Comparison of ENCODE assay signal across 37 cellular contexts in genomic region chr12:115078334-115078733, GRCh38.
"Had no signal": no experiment of that assay in that cellular context is flagged by ENCODE, and none has a peak within 500 bp of the region (broad histone marks: within the 10 kb centered on the region; RNA-seq: fewer than 3 reads in every experiment).

No MANE protein-coding gene starts in this region.

- ATAC-seq: activated CD4-positive, alpha-beta T cell treated with anti-CD3 and anti-CD28 coated beads for 36 hours; activated CD4-positive, CD25-positive, alpha-beta regulatory T cell treated with anti-CD3 and anti-CD28 coated beads, Interleukin-2, amount 50 U/mL, for 24 hours; activated CD8-positive, alpha-beta memory T cell treated with anti-CD3 and anti-CD28 coated beads, Interleukin-2, amount 10 ng/mL, durations not matched to agents 7 days and 5 days; activated CD8-positive, alpha-beta T cell treated with anti-CD3 and anti-CD28 coated beads, Interleukin-2, amount 10 ng/mL, durations not matched to agents 7 days and 5 days; activated naive CD8-positive, alpha-beta T cell treated with anti-CD3 and anti-CD28 coated beads, Interleukin-2, amount 50 U/mL, for 24 hours; body of pancreas; T-cell had no signal

- H3K4me3 Mint-ChIP-seq: activated B cell treated with CpG ODN at 0.5 μM for 24 hours; activated CD4-positive, alpha-beta memory T cell treated with anti-CD3 and anti-CD28 coated beads for 36 hours; activated CD4-positive, alpha-beta T cell treated with anti-CD3 and anti-CD28 coated beads for 36 hours; activated CD4-positive, alpha-beta T cell treated with anti-CD3 and anti-CD28 coated beads, Interleukin-2, amount 10 ng/mL, durations not matched to agents 24 days and 14 days; activated CD8-positive, alpha-beta memory T cell treated with anti-CD3 and anti-CD28 coated beads, Interleukin-2, amount 10 ng/mL, durations not matched to agents 7 days and 5 days; activated CD8-positive, alpha-beta T cell treated with anti-CD3 and anti-CD28 coated beads, Interleukin-2, amount 10 ng/mL, durations not matched to agents 7 days and 5 days; activated naive CD4-positive, alpha-beta T cell treated with anti-CD3 and anti-CD28 coated beads for 36 hours; activated naive CD4-positive, alpha-beta T cell treated with anti-CD3 and anti-CD28 coated beads, Interleukin-2, amount 50 U/mL, for 24 hours; activated naive CD8-positive, alpha-beta T cell treated with anti-CD3 and anti-CD28 coated beads for 36 hours; activated naive CD8-positive, alpha-beta T cell treated with anti-CD3 and anti-CD28 coated beads, Interleukin-2, amount 50 U/mL, for 24 hours; activated T-helper 1 cell treated with anti-CD3 and anti-CD28 coated beads, Interleukin-12 subunit alpha, Interleukin-12 subunit beta, Interleukin-2, Interleukin-4 antibody, amounts not matched to agents 30 ng/mL and 10 ng/mL and 1 ng/mL, durations not matched to agents 14 hours and 24 hours and 36 hours; T-cell; T-helper 1 cell treated with Interleukin-12 subunit alpha and Interleukin-12 subunit beta and Interleukin-4 antibody, amounts not matched to agents 30 μg/mL and 1 μg/mL, for 36 hours; T-helper 2 cell treated with Interferon-gamma antibody and Interleukin-4, amounts not matched to agents 5 μg/mL and 100 μg/mL, for 36 hours had no signal

- H3K36me3 Mint-ChIP-seq: activated CD4-positive, alpha-beta memory T cell treated with anti-CD3 and anti-CD28 coated beads for 36 hours; activated CD8-positive, alpha-beta memory T cell treated with anti-CD3 and anti-CD28 coated beads, Interleukin-2, amount 10 ng/mL, durations not matched to agents 7 days and 5 days; activated naive CD4-positive, alpha-beta T cell treated with anti-CD3 and anti-CD28 coated beads, Interleukin-2, amount 50 U/mL, for 24 hours; activated naive CD8-positive, alpha-beta T cell treated with anti-CD3 and anti-CD28 coated beads for 36 hours; T-cell had no signal

- H3K27ac ChIP-seq: adrenal gland, body of pancreas, epithelial cell of prostate, WERI-Rb-1 had no signal

- H3K9me3 ChIP-seq: adrenal gland, body of pancreas had no signal

- FAIRE-seq: colon, endometrium, endothelial cell of umbilical vein, frontal cortex had no signal

- H3K4me3 ChIP-seq: adrenal gland, body of pancreas had no signal

- H3K4me1 Mint-ChIP-seq: activated B cell treated with CpG ODN at 0.5 μM for 24 hours; activated CD4-positive, alpha-beta T cell treated with anti-CD3 and anti-CD28 coated beads for 36 hours; activated CD4-positive, alpha-beta T cell treated with anti-CD3 and anti-CD28 coated beads, Interleukin-2, amount 10 ng/mL, durations not matched to agents 24 days and 14 days; activated CD8-positive, alpha-beta memory T cell treated with anti-CD3 and anti-CD28 coated beads, Interleukin-2, amount 10 ng/mL, durations not matched to agents 7 days and 5 days; activated naive CD4-positive, alpha-beta T cell treated with anti-CD3 and anti-CD28 coated beads, Interleukin-2, amount 50 U/mL, for 24 hours; activated naive CD8-positive, alpha-beta T cell treated with anti-CD3 and anti-CD28 coated beads for 36 hours; activated naive CD8-positive, alpha-beta T cell treated with anti-CD3 and anti-CD28 coated beads, Interleukin-2, amount 50 U/mL, for 24 hours; T-cell had no signal

- H3K9me3 Mint-ChIP-seq: activated naive CD4-positive, alpha-beta T cell treated with anti-CD3 and anti-CD28 coated beads, Interleukin-2, amount 50 U/mL, for 24 hours; activated T-helper 1 cell treated with anti-CD3 and anti-CD28 coated beads, Interleukin-12 subunit alpha, Interleukin-12 subunit beta, Interleukin-2, Interleukin-4 antibody, amounts not matched to agents 30 ng/mL and 10 ng/mL and 1 ng/mL, durations not matched to agents 14 hours and 24 hours and 36 hours; T-helper 1 cell treated with Interleukin-12 subunit alpha and Interleukin-12 subunit beta and Interleukin-4 antibody, amounts not matched to agents 30 μg/mL and 1 μg/mL, for 36 hours had no signal

- H3K36me3 ChIP-seq: adrenal gland, WERI-Rb-1 had no signal

- H3K4me1 ChIP-seq: adrenal gland had no signal

- H3K27ac Mint-ChIP-seq: activated B cell treated with CpG ODN at 0.5 μM for 24 hours; activated CD4-positive, alpha-beta memory T cell treated with anti-CD3 and anti-CD28 coated beads for 36 hours; activated CD4-positive, alpha-beta T cell treated with anti-CD3 and anti-CD28 coated beads for 36 hours; activated CD4-positive, alpha-beta T cell treated with anti-CD3 and anti-CD28 coated beads, Interleukin-2, amount 10 ng/mL, durations not matched to agents 24 days and 14 days; activated CD8-positive, alpha-beta memory T cell treated with anti-CD3 and anti-CD28 coated beads, Interleukin-2, amount 10 ng/mL, durations not matched to agents 7 days and 5 days; activated CD8-positive, alpha-beta T cell treated with anti-CD3 and anti-CD28 coated beads, Interleukin-2, amount 10 ng/mL, durations not matched to agents 7 days and 5 days; activated naive CD4-positive, alpha-beta T cell treated with anti-CD3 and anti-CD28 coated beads for 36 hours; activated naive CD4-positive, alpha-beta T cell treated with anti-CD3 and anti-CD28 coated beads, Interleukin-2, amount 50 U/mL, for 24 hours; activated naive CD8-positive, alpha-beta T cell treated with anti-CD3 and anti-CD28 coated beads for 36 hours; activated naive CD8-positive, alpha-beta T cell treated with anti-CD3 and anti-CD28 coated beads, Interleukin-2, amount 50 U/mL, for 24 hours; activated T-helper 1 cell treated with anti-CD3 and anti-CD28 coated beads, Interleukin-12 subunit alpha, Interleukin-12 subunit beta, Interleukin-2, Interleukin-4 antibody, amounts not matched to agents 30 ng/mL and 10 ng/mL and 1 ng/mL, durations not matched to agents 14 hours and 24 hours and 36 hours; activated T-helper 2 cell treated with anti-CD3 and anti-CD28 coated beads, Interferon-gamma antibody, Interleukin-2, Interleukin-4, amounts not matched to agents 10 μg/mL and 5 μg/mL and 100 μg/mL, durations not matched to agents 14 hours and 24 hours and 36 hours; T-cell; T-helper 1 cell treated with Interleukin-12 subunit alpha and Interleukin-12 subunit beta and Interleukin-4 antibody, amounts not matched to agents 30 μg/mL and 1 μg/mL, for 36 hours; T-helper 2 cell treated with Interferon-gamma antibody and Interleukin-4, amounts not matched to agents 5 μg/mL and 100 μg/mL, for 36 hours had no signal

- H3K27me3 Mint-ChIP-seq: activated B cell treated with CpG ODN at 0.5 μM for 24 hours; activated CD4-positive, alpha-beta memory T cell treated with anti-CD3 and anti-CD28 coated beads for 36 hours; activated CD4-positive, alpha-beta T cell treated with anti-CD3 and anti-CD28 coated beads for 36 hours; activated CD4-positive, alpha-beta T cell treated with anti-CD3 and anti-CD28 coated beads, Interleukin-2, amount 10 ng/mL, durations not matched to agents 24 days and 14 days; activated CD8-positive, alpha-beta memory T cell treated with anti-CD3 and anti-CD28 coated beads, Interleukin-2, amount 10 ng/mL, durations not matched to agents 7 days and 5 days; activated naive CD4-positive, alpha-beta T cell treated with anti-CD3 and anti-CD28 coated beads, Interleukin-2, amount 50 U/mL, for 24 hours; activated naive CD8-positive, alpha-beta T cell treated with anti-CD3 and anti-CD28 coated beads for 36 hours; activated naive CD8-positive, alpha-beta T cell treated with anti-CD3 and anti-CD28 coated beads, Interleukin-2, amount 50 U/mL, for 24 hours had no signal

- H3K27me3 ChIP-seq: adrenal gland, body of pancreas had no signal

- DNase-seq: activated B cell treated with CpG ODN at 0.5 μM for 24 hours; activated CD4-positive, alpha-beta memory T cell treated with anti-CD3 and anti-CD28 coated beads for 36 hours; activated CD4-positive, alpha-beta T cell treated with anti-CD3 and anti-CD28 coated beads for 36 hours; activated CD4-positive, alpha-beta T cell treated with anti-CD3 and anti-CD28 coated beads, Interleukin-2, amount 10 ng/mL, durations not matched to agents 24 days and 14 days; activated CD8-positive, alpha-beta memory T cell treated with anti-CD3 and anti-CD28 coated beads, Interleukin-2, amount 10 ng/mL, durations not matched to agents 7 days and 5 days; activated CD8-positive, alpha-beta memory T cell treated with anti-CD3 and anti-CD28 coated beads, Interleukin-2, amount 50 U/mL, for 4 hours; activated CD8-positive, alpha-beta T cell treated with anti-CD3 and anti-CD28 coated beads, Interleukin-2, amount 10 ng/mL, durations not matched to agents 7 days and 5 days; activated effector memory CD4-positive, alpha-beta T cell treated with anti-CD3 and anti-CD28 coated beads, Interleukin-2, amount 50 U/mL, for 16 hours; activated naive CD4-positive, alpha-beta T cell treated with anti-CD3 and anti-CD28 coated beads for 36 hours; activated naive CD8-positive, alpha-beta T cell treated with anti-CD3 and anti-CD28 coated beads for 36 hours; activated naive CD8-positive, alpha-beta T cell treated with anti-CD3 and anti-CD28 coated beads, Interleukin-2, amount 50 U/mL, for 24 hours; activated T-cell treated with anti-CD3 and anti-CD28 coated beads, Interleukin-2, amount 50 U/mL, for 1 hour; activated T-cell treated with anti-CD3 and anti-CD28 coated beads, Interleukin-2, amount 50 U/mL, for 48 hours; adrenal gland; amygdala; aorta; body of pancreas; caudate nucleus; cortex of kidney; dermis blood vessel endothelial cell; effector CD8-positive, alpha-beta T cell; foreskin fibroblast; head of caudate nucleus; T-cell; T1000; WERI-Rb-1 had no signal
